Comparison of ENCODE assay signal across 23 cellular contexts in genomic region chr6:138421089-138421488, GRCh38. TPM values are rescaled to one million over a fixed set of nuclear protein-coding genes. Genes with fewer than 3 reads are reported as not detected.
"Had no signal": no experiment of that assay in that cellular context is flagged by ENCODE, and none has a peak within 500 bp of the region (broad histone marks: within the 10 kb centered on the region; RNA-seq: fewer than 3 reads in every experiment).

No MANE protein-coding gene starts in this region.

- DNase-seq: IMR-90, Karpas-422, KG1, MG63, NCI-H1092, NCI-H1105 treated with DMSO at 0.1 percent for 48 hours, NCI-H1417 treated with DMSO at 0.1 percent for 48 hours, NCI-H146, NCI-H187, NCI-H2029, NCI-H2081 treated with DMSO at 0.1 percent for 48 hours, NCI-H2171, NCI-H226, NCI-H446, NCI-H510A, NCI-H524 treated with DMSO at 0.1 percent for 48 hours, NCI-H69, NCI-H774, SHP77, SK-N-SH had no signal

- H3K4me3 ChIP-seq: MG63 had no signal

- H3K9ac ChIP-seq: SK-N-SH had no signal

- H3K27ac ChIP-seq: RWPE1 had no signal

- H3K27me3 ChIP-seq: MG63 had no signal

- H3K9me3 ChIP-seq: MG63, SK-N-SH had no signal

RNA-seq across cellular contexts. Expression of gene SMIM28, which starts 43.4 kb away (rescaled TPM):
- total RNA-seq: HT-29, IMR-90, SK-MEL-5 had no signal
- polyA plus RNA-seq: IMR-90, SK-N-SH had no signal
